ENCODE assay signal across 1 cellular context in genomic region chr19:35154535-35155406, GRCh38.
TF ChIP-seq lines count a peak whose summit lies in the region.

FXYD5 (plus strand) TSS chr19:35154735; CDS start chr19:35155551, 816 bp downstream.

TF ChIP-seq in K562, 482 proteins besides CTCF, POLR2A, EP300 and RAD21 (continued from another document and continues in another):
- TF ChIP-seq REST (CRISPR knock-in tag; IDR thresholded peaks at IDR 0.05; ENCODE audit: low read depth) (no peak), SRSF3 (IDR thresholded peaks at IDR 0.05; ENCODE audit: insufficient read depth, low read length) (no peak), POU5F1 (IDR thresholded peaks at IDR 0.05; ENCODE audit: borderline replicate concordance, low read depth, low read length, partially characterized antibody) (no peak), PURB (CRISPR knock-in tag; IDR thresholded peaks at IDR 0.05; ENCODE audit: low read depth) (no peak), NFXL1 (CRISPR knock-in tag; IDR thresholded peaks at IDR 0.05) (no peak), PHF21A (IDR thresholded peaks at IDR 0.05; ENCODE audit: borderline replicate concordance, low read depth) (peak; percentile 81; the same call in 1 of the 2 replicates), GTF2E2 (tag; IDR thresholded peaks at IDR 0.05) (no peak), RBM17 (IDR thresholded peaks at IDR 0.05; ENCODE audit: borderline replicate concordance, low read depth, low read length) (no peak), KLF10 (CRISPR knock-in tag; IDR thresholded peaks at IDR 0.05) (no peak), NR3C1 (CRISPR knock-in tag; IDR thresholded peaks at IDR 0.05) (no peak), ATF2 (CRISPR knock-in tag; IDR thresholded peaks at IDR 0.05) (no peak), L3MBTL2 (IDR thresholded peaks at IDR 0.05) (peak; percentile 52), ZNF644 (tag; IDR thresholded peaks at IDR 0.05; ENCODE audit: low read depth) (no peak), ZNF561 (CRISPR knock-in tag; conservative IDR thresholded peaks at IDR 0.05) (no peak), EHMT2 (IDR thresholded peaks at IDR 0.05) (no peak), HCFC1 (IDR thresholded peaks at IDR 0.05; ENCODE audit: low read depth, low read length) (no peak), PCBP1 (IDR thresholded peaks at IDR 0.05; ENCODE audit: low read depth, low read length, poor library complexity, severe bottlenecking) (no peak), ZKSCAN3 (CRISPR knock-in tag; IDR thresholded peaks at IDR 0.05) (no peak), PTTG1 (tag; IDR thresholded peaks at IDR 0.05; ENCODE audit: low read depth) (no peak), TOE1 (IDR thresholded peaks at IDR 0.05; ENCODE audit: borderline replicate concordance) (peak; percentile 79), TOE1 (CRISPR knock-in tag; IDR thresholded peaks at IDR 0.05; ENCODE audit: borderline replicate concordance, low read depth) (no peak), KAT7 (CRISPR knock-in tag; IDR thresholded peaks at IDR 0.05; ENCODE audit: borderline replicate concordance) (no peak), NKRF (IDR thresholded peaks at IDR 0.05; ENCODE audit: borderline replicate concordance) (peak; percentile 91), KDM1A (IDR thresholded peaks at IDR 0.05) (peak in 1 of 2 experiments; percentile 46; a peak in 1 of 4 replicates), OTX1 (CRISPR knock-in tag; IDR thresholded peaks at IDR 0.05) (peak; percentile 42; the same call in 1 of the 2 replicates), ZNF274 (IDR thresholded peaks at IDR 0.05; ENCODE audit: borderline replicate concordance, low read depth, low read length) (no peak), MECOM (CRISPR knock-in tag; IDR thresholded peaks at IDR 0.05) (no peak), CBX1 (IDR thresholded peaks at IDR 0.05; ENCODE audit: low read depth) (peak; percentile 80), THAP7 (CRISPR knock-in tag; IDR thresholded peaks at IDR 0.05) (no peak), PRDM10 (IDR thresholded peaks at IDR 0.05; ENCODE audit: partially characterized antibody) (peak; percentile 39), MLX (CRISPR knock-in tag; conservative IDR thresholded peaks at IDR 0.05) (no peak), BRD9 (IDR thresholded peaks at IDR 0.05; ENCODE audit: low read depth, partially characterized antibody) (peak; percentile 67), ZNF318 (IDR thresholded peaks at IDR 0.05; ENCODE audit: borderline replicate concordance in 1 of 2, low read depth in 1 of 2) (no peak), NR0B1 (IDR thresholded peaks at IDR 0.05; ENCODE audit: partially characterized antibody) (no peak), HDAC6 (IDR thresholded peaks at IDR 0.05; ENCODE audit: low read depth, low read length) (no peak), ASH1L (IDR thresholded peaks at IDR 0.05; ENCODE audit: borderline replicate concordance, low read depth, partially characterized antibody) (no peak), SLC30A9 (CRISPR knock-in tag; IDR thresholded peaks at IDR 0.05) (no peak), BRCA1 (IDR thresholded peaks at IDR 0.05) (no peak), BRCA1 (CRISPR knock-in tag; IDR thresholded peaks at IDR 0.05) (no peak), TSC22D4 (tag; IDR thresholded peaks at IDR 0.05) (no peak), CHD1 (IDR thresholded peaks at IDR 0.05; ENCODE audit: low read length) (no peak), KLF6 (CRISPR knock-in tag; IDR thresholded peaks at IDR 0.05; ENCODE audit: borderline replicate concordance) (no peak; the same call in 1 of the 2 replicates)
